Comparison of ENCODE assay signal across 8 cellular contexts in the genomic region with DNA sequence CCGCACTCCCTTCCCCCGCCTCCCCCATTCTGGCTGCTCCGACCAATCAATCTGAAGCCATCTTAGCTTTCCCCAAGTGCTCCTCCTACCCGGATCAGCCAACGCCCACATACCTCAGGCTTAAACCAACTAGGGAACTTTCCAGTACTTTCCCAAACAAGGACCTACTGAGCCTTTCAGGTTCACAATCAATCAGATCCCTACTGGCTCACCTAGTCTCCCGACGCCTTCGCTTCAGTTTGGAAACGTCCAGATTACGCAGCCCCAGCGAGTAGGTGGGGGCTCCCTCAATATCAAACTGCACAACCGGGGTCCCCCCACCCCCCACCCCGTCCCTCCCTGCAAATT. TPM values are rescaled to one million over a fixed set of nuclear protein-coding genes. Genes with fewer than 3 reads are reported as not detected.
DNase-seq lines count a peak whose midpoint lies in the region; ATAC-seq and TF ChIP-seq lines count a peak whose summit lies in the region.

No MANE protein-coding gene starts in this region.

- intact Hi-C loops in CD4-positive, alpha-beta memory T cell (cut with micrococcal nuclease) = loop anchor here (2.0 to 5.0 kb wide), 4 partner anchors 16 to 272 kb away; a partner anchor contains a TSS

- peaks cover 0 to 2% (median 0%) of the 10 kb centered on the region in 8 donors for H3K9me3 Mint-ChIP-seq in CD4-positive, alpha-beta memory T cell
- no peaks in the 10 kb centered on the region for H3K9me3 Mint-ChIP-seq in endothelial cell (ENCODE audit: unreplicated experiment)

- H3K4me1 ChIP-seq in CD4-positive, alpha-beta memory T cell (ENCODE audit: insufficient read depth, low read length) = peaks cover 44% of the 10 kb centered on the region
- H3K4me1 ChIP-seq in lung (ENCODE audit: control insufficient read depth in 2 of 2, insufficient read depth in 2 of 2, low read length in 2 of 2) = peaks cover 6 to 7% of the 10 kb centered on the region in 2 donors

- POLR2A ChIA-PET in CD4-positive, alpha-beta memory T cell (lab: Charles Lee; ENCODE audit: partially characterized antibody) = interaction anchor here (0.6 to 5.7 kb wide), 23 partner anchors 9 to 273 kb away, joined by 3 to 73 read pairs (median 5); a partner anchor contains a TSS

- H3K36me3 ChIP-seq in CD4-positive, alpha-beta memory T cell (ENCODE audit: insufficient read depth, low read length) = peaks cover 16% of the 10 kb centered on the region
- H3K36me3 ChIP-seq in lung (ENCODE audit: control insufficient read depth in 2 of 2, insufficient read depth in 2 of 2, low read length in 2 of 2) = no peaks in the 10 kb centered on the region

- peak overlapping the region; percentile 82 for H3K27ac ChIP-seq in CD4-positive, alpha-beta memory T cell (ENCODE audit: low read depth, low read length)
- H3K27ac ChIP-seq in lung (ENCODE audit: low read depth in 1 of 2, low read length in 1 of 2) = peak overlapping the region; percentile 93 to 96

- peak overlapping the region; percentile 88 to 95 (median 92) for H3K27ac Mint-ChIP-seq in CD4-positive, alpha-beta memory T cell
- peak overlapping the region; percentile 96 for H3K27ac Mint-ChIP-seq in endothelial cell (ENCODE audit: unreplicated experiment)

- peak overlapping the region; percentile 81 to 97 for H3K4me3 ChIP-seq in CD4-positive, alpha-beta memory T cell (ENCODE audit: low read length in 2 of 2)
- H3K4me3 ChIP-seq in lung = peak overlapping the region; percentile 43

- DNase-seq in CD4-positive, alpha-beta memory T cell = peak; percentile 54 to 84 (median 56)
- peak; percentile 98 for DNase-seq in NCI-H82 treated with DMSO at 0.1 percent for 48 hours (lab: John Stamatoyannopoulos, UW; ENCODE audit: unreplicated experiment)
- peak; percentile 56 for DNase-seq in activated T-cell treated with anti-CD3 and anti-CD28 coated beads for 24 hours (ENCODE audit: low read depth)
- DNase-seq in endothelial cell (ENCODE audit: low spot score) = peak; percentile 67
- DNase-seq in lung (ENCODE audit: low spot score) = peak; percentile 97
- DNase-seq in stimulated activated CD4-positive, alpha-beta T cell treated with anti-CD3 and anti-CD28 coated beads, TNF-alpha, amount 100 ng/mL, for 24 hours (ENCODE audit: low read depth in 3 of 3) = peak; percentile 51 to 68 (median 59)

- ATAC-seq in HG02981 (IDR thresholded peaks at IDR 0.05; ENCODE audit: unreplicated experiment) = peak; percentile 41
- ATAC-seq in lung (ENCODE audit: insufficient read depth, low FRiP score) = peak; percentile 79
- no peak for ATAC-seq in HG03139 (IDR thresholded peaks at IDR 0.05; ENCODE audit: unreplicated experiment)

- WGBS in lung, 2 donors = 0 to 1% methylated on average over 13 of the region's 13 CpGs

- H3K27me3 Mint-ChIP-seq in CD4-positive, alpha-beta memory T cell = no peaks in the 10 kb centered on the region
- peaks cover 11% of the 10 kb centered on the region for H3K27me3 Mint-ChIP-seq in endothelial cell (ENCODE audit: unreplicated experiment)

- no peaks in the 10 kb centered on the region for H3K27me3 ChIP-seq in CD4-positive, alpha-beta memory T cell (ENCODE audit: insufficient read depth, low read length)
- H3K27me3 ChIP-seq in lung (ENCODE audit: control insufficient read depth, insufficient read depth) = no peaks in the 10 kb centered on the region

- H3K9me3 ChIP-seq in CD4-positive, alpha-beta memory T cell (ENCODE audit: control insufficient read depth in 1 of 2, low read length in 2 of 2) = no peaks in the 10 kb centered on the region
- no peaks in the 10 kb centered on the region for H3K9me3 ChIP-seq in lung (ENCODE audit: control insufficient read depth in 2 of 2, insufficient read depth in 1 of 2, low read length in 1 of 2)

- peaks cover 29 to 66% (median 44%) of the 10 kb centered on the region in 4 donors for H3K4me1 Mint-ChIP-seq in CD4-positive, alpha-beta memory T cell
- H3K4me1 Mint-ChIP-seq in endothelial cell (ENCODE audit: unreplicated experiment) = peaks cover 16% of the 10 kb centered on the region

- no peak for TF ChIP-seq CTCF in endothelial cell (IDR thresholded peaks at IDR 0.05; ENCODE audit: unreplicated experiment)
- TF ChIP-seq CTCF in lung (IDR thresholded peaks at IDR 0.05; ENCODE audit: control extremely low read depth, extremely low read depth) = no peak

- peak overlapping the region; percentile 91 to 96 (median 94) for H3K4me3 Mint-ChIP-seq in CD4-positive, alpha-beta memory T cell
- peak overlapping the region; percentile 85 for H3K4me3 Mint-ChIP-seq in endothelial cell (ENCODE audit: unreplicated experiment)

- CTCF ChIA-PET in CD4-positive, alpha-beta memory T cell (lab: Charles Lee; ENCODE audit: partially characterized antibody) = interaction anchor here (0.8 to 2.2 kb wide), 10 partner anchors 8 to 85 kb away, joined by 3 to 12 read pairs (median 4); a partner anchor contains a TSS

- H3K36me3 Mint-ChIP-seq in CD4-positive, alpha-beta memory T cell = peaks cover 18 to 34% of the 10 kb centered on the region in 2 donors
- H3K36me3 Mint-ChIP-seq in endothelial cell (ENCODE audit: low read depth, unreplicated experiment) = no peaks in the 10 kb centered on the region

RNA-seq across cellular contexts. Expression of a gene that starts 0.4 kb away (rescaled TPM):
- 1 to 10 TPM; 8.2 to 8.3 TPM for total RNA-seq in CD4-positive, alpha-beta memory T cell
- polyA plus RNA-seq in CD4-positive, alpha-beta memory T cell = 1 to 10 TPM; 1.1 to 4.4 TPM
- total RNA-seq in endothelial cell (ENCODE audit: unreplicated experiment) = 0.82 TPM
- total RNA-seq in lung = 1 to 10 TPM; 1.9 to 2.3 TPM
- 1 to 10 TPM; 1.0 to 1.2 TPM for polyA plus RNA-seq in lung

RNA-seq across cellular contexts. Expression of a gene that starts 0.7 kb away (rescaled TPM):
- total RNA-seq in CD4-positive, alpha-beta memory T cell = 10 to 100 TPM; 69.9 to 71.5 TPM
- 10 to 100 TPM; 14.6 to 71.9 TPM for polyA plus RNA-seq in CD4-positive, alpha-beta memory T cell
- total RNA-seq in endothelial cell (ENCODE audit: unreplicated experiment) = 27.2 TPM
- 1,000 to 10,000 TPM in 1 of 2 donors, 100 to 1,000 TPM in 1; 118 to 1,149 TPM for total RNA-seq in lung
- 100 to 1,000 TPM in 1 of 2 donors, 10 to 100 TPM in 1; 90.6 to 161 TPM for polyA plus RNA-seq in lung

RNA-seq across cellular contexts. Expression of a gene that starts 7.9 kb away (rescaled TPM):
- total RNA-seq in CD4-positive, alpha-beta memory T cell = 10 to 100 TPM; 30.0 to 34.6 TPM
- 10 to 100 TPM; 67.4 to 80.4 TPM for polyA plus RNA-seq in CD4-positive, alpha-beta memory T cell
- total RNA-seq in endothelial cell (ENCODE audit: unreplicated experiment) (57.1 TPM), lung (10 to 100 TPM; 22.0 to 39.4 TPM)
- polyA plus RNA-seq in lung = 10 to 100 TPM; 52.0 to 66.7 TPM

RNA-seq across cellular contexts. Expression of a gene that starts 12.9 kb away (rescaled TPM):
- total RNA-seq in CD4-positive, alpha-beta memory T cell = 10 to 100 TPM; 58.0 to 60.8 TPM
- polyA plus RNA-seq in CD4-positive, alpha-beta memory T cell = 1 to 10 TPM; 1.9 to 5.3 TPM
- total RNA-seq in endothelial cell (ENCODE audit: unreplicated experiment) (19.8 TPM), lung (1,000 to 10,000 TPM in 1 of 2 donors, 10 to 100 TPM in 1; 99.7 to 1,377 TPM)
- 10 to 100 TPM; 33.2 to 99.0 TPM for polyA plus RNA-seq in lung

RNA-seq across cellular contexts. Expression of a gene that starts 19.1 kb away (rescaled TPM):
- total RNA-seq in CD4-positive, alpha-beta memory T cell = 10 to 100 TPM; 39.6 to 46.8 TPM
- polyA plus RNA-seq in CD4-positive, alpha-beta memory T cell = 10 to 100 TPM; 43.4 to 45.9 TPM
- total RNA-seq in endothelial cell (ENCODE audit: unreplicated experiment) (53.0 TPM), lung (10 to 100 TPM; 32.2 to 95.4 TPM)
- polyA plus RNA-seq in lung = 10 to 100 TPM; 36.3 to 45.8 TPM
